Comparison of ENCODE assay signal across 9 cellular contexts in genomic region chr11:85835263-85835662, GRCh38. TPM values are rescaled to one million over a fixed set of nuclear protein-coding genes. Genes with fewer than 3 reads are reported as not detected.
"Had no signal": no experiment of that assay in that cellular context is flagged by ENCODE, and none has a peak within 500 bp of the region (broad histone marks: within the 10 kb centered on the region; RNA-seq: fewer than 3 reads in every experiment).

No MANE protein-coding gene starts in this region.

- H3K4me3 Mint-ChIP-seq: IgD-negative memory B cell had no signal

- H3K4me1 Mint-ChIP-seq: IgD-negative memory B cell had no signal

- ATAC-seq: HepG2, K562 had no signal

- H3K4me3 ChIP-seq: K562 had no signal

- H3K27ac Mint-ChIP-seq: IgD-negative memory B cell had no signal

- H3K27me3 Mint-ChIP-seq: IgD-negative memory B cell had no signal

- H3K36me3 Mint-ChIP-seq: IgD-negative memory B cell had no signal

- H3K27ac ChIP-seq: HL-60 had no signal

- DNase-seq: IMR-90, KBM-7, KG1 had no signal

RNA-seq across cellular contexts. Expression of gene CCDC83, which starts 19.9 kb away (rescaled TPM):
- total RNA-seq: HepG2, HT-29, HT1080, IMR-90, K562 had no signal
- polyA plus RNA-seq: HepG2, IMR-90, K562 had no signal
